ENCODE assay signal across 7 cellular contexts in the genomic region with DNA sequence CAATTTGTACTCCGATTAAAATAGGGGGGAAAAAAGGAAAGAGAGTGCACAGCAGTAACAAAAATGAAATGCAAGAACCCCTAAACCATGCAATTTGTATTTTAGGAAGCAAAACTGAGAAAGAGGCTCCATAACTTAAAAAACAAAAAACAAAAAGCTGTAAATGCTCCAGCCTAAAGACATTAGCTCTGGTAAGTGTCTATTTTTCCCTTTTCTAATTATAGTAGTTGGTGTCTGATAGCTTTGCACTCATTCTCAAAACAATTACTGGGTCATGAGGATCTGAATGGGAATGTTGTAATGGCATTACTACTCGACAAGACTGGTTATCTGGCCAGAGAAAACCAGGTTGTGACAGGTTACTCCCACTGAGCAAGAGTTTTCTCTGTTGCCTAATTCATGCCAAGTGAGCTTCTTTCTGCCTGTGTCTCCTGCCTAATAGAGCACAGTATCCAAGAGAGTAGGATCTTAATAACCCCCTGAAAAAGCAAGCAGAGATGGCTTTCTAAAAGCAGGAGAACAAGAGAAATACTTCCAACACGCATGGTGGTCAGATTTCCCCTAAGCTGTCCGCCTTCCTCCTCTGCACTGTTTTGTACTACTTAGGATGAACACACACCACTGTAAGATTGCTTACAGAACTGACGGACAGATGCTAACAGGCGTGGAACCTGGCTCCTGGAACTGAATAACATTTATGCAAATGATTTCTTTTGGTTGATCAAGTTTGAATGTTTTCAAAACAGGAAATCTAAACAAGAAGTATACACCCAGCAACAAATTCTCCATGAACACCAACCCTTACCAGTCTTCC.
DNase-seq lines count a peak whose midpoint lies in the region; ATAC-seq and TF ChIP-seq lines count a peak whose summit lies in the region.

No MANE protein-coding gene starts in this region.

- POLR2A ChIA-PET in activated CD8-positive, alpha-beta T cell treated with anti-CD3 and anti-CD28 coated beads, Interleukin-2, amount 10 ng/mL, durations not matched to agents 7 days and 5 days (lab: Charles Lee): interaction anchor here (0.8 to 2.6 kb wide), 6 partner anchors 9 to 133 kb away, joined by 3 to 13 read pairs (median 4); no protein-coding TSS in a partner anchor

- no peak for DNase-seq in activated CD8-positive, alpha-beta T cell treated with anti-CD3 and anti-CD28 coated beads, Interleukin-2, amount 10 ng/mL, durations not matched to agents 7 days and 5 days
- DNase-seq in cardiac muscle cell (ENCODE audit: low read depth in 1 of 2, low spot score in 1 of 2): peak; percentile 64 to 86
- DNase-seq in HAP-1 (ENCODE audit: low spot score in 2 of 2): no peak

- H3K4me3 Mint-ChIP-seq in activated CD8-positive, alpha-beta T cell treated with anti-CD3 and anti-CD28 coated beads, Interleukin-2, amount 10 ng/mL, durations not matched to agents 7 days and 5 days: peak overlapping the region; percentile 63

- H3K4me3 ChIP-seq in HUES64 (ENCODE audit: low read length) (no peak overlapping the region), cardiac muscle cell (peak overlapping the region; percentile 5), skeletal muscle satellite cell (ENCODE audit: low read length) (peak overlapping the region; percentile 27), HAP-1 (no peak overlapping the region)

- no peaks in the 10 kb centered on the region for H3K9me3 ChIP-seq in HUES64 (ENCODE audit: insufficient read depth, low read depth, low read length)
- no peaks in the 10 kb centered on the region for H3K9me3 ChIP-seq in cardiac muscle cell (ENCODE audit: low read depth)
- H3K9me3 ChIP-seq in skeletal muscle satellite cell (replicated peaks; ENCODE audit: low read length): no peaks in the 10 kb centered on the region
- H3K9me3 ChIP-seq in HAP-1: no peaks in the 10 kb centered on the region

- TF ChIP-seq CTCF in cardiac muscle cell (IDR thresholded peaks at IDR 0.05; ENCODE audit: low read depth, low read length): no peak

- CTCF ChIA-PET in activated CD8-positive, alpha-beta T cell treated with anti-CD3 and anti-CD28 coated beads, Interleukin-2, amount 10 ng/mL, durations not matched to agents 7 days and 5 days (lab: Charles Lee): interaction anchor here (1.0 to 6.4 kb wide), 26 partner anchors 8 to 305 kb away, joined by 3 to 62 read pairs (median 5); partner anchors contain the start of genes ARMC12 and DEF6

- H3K27me3 ChIP-seq in HUES64 (ENCODE audit: insufficient read depth, low read length): no peaks in the 10 kb centered on the region
- H3K27me3 ChIP-seq in cardiac muscle cell: no peaks in the 10 kb centered on the region
- no peaks in the 10 kb centered on the region for H3K27me3 ChIP-seq in skeletal muscle satellite cell (ENCODE audit: control insufficient read depth, insufficient read depth, low read length)
- H3K27me3 ChIP-seq in HAP-1 (ENCODE audit: low read depth): no peaks in the 10 kb centered on the region

- H3K36me3 Mint-ChIP-seq in activated CD8-positive, alpha-beta T cell treated with anti-CD3 and anti-CD28 coated beads, Interleukin-2, amount 10 ng/mL, durations not matched to agents 7 days and 5 days (ENCODE audit: low read depth): peaks cover 27% of the 10 kb centered on the region

- H3K9me3 Mint-ChIP-seq in activated CD8-positive, alpha-beta T cell treated with anti-CD3 and anti-CD28 coated beads, Interleukin-2, amount 10 ng/mL, durations not matched to agents 7 days and 5 days (ENCODE audit: insufficient read depth): no peaks in the 10 kb centered on the region

- no peaks in the 10 kb centered on the region for H3K27me3 Mint-ChIP-seq in activated CD8-positive, alpha-beta T cell treated with anti-CD3 and anti-CD28 coated beads, Interleukin-2, amount 10 ng/mL, durations not matched to agents 7 days and 5 days (ENCODE audit: low read depth)

- ATAC-seq in activated CD8-positive, alpha-beta T cell treated with anti-CD3 and anti-CD28 coated beads, Interleukin-2, amount 10 ng/mL, durations not matched to agents 7 days and 5 days: no peak
- no peak for ATAC-seq in GM18870 (IDR thresholded peaks at IDR 0.05; ENCODE audit: unreplicated experiment)
- ATAC-seq in HG03442 (IDR thresholded peaks at IDR 0.05; ENCODE audit: unreplicated experiment): no peak

- H3K4me1 ChIP-seq in HUES64 (ENCODE audit: insufficient read depth, low read length) (peaks cover 25% of the 10 kb centered on the region), cardiac muscle cell (ENCODE audit: low read depth) (peaks cover 43% of the 10 kb centered on the region), skeletal muscle satellite cell (ENCODE audit: control insufficient read depth, insufficient read depth, low read length) (peaks cover 80% of the 10 kb centered on the region), HAP-1 (peaks cover 19% of the 10 kb centered on the region)

- no peak overlapping the region for H3K9ac ChIP-seq in HUES64 (ENCODE audit: low read depth, low read length)
- peak overlapping the region; percentile 84 for H3K9ac ChIP-seq in skeletal muscle satellite cell (ENCODE audit: low read depth, low read length)

- 79% methylated on average over 6 of the region's 6 CpGs for WGBS in HUES64

- H3K4me2 ChIP-seq in skeletal muscle satellite cell (ENCODE audit: low read length): peak overlapping the region; percentile 76

- H3K36me3 ChIP-seq in HUES64 (ENCODE audit: insufficient read depth, low read length): no peaks in the 10 kb centered on the region
- no peaks in the 10 kb centered on the region for H3K36me3 ChIP-seq in cardiac muscle cell
- peaks cover 24% of the 10 kb centered on the region for H3K36me3 ChIP-seq in skeletal muscle satellite cell (ENCODE audit: insufficient read depth, low read length)
- 0 out of 2 replicates have a peak, but pooled peaks cover 4% of the 10 kb centered on the region for H3K36me3 ChIP-seq in HAP-1 (replicated peaks)

- H3K27ac ChIP-seq in HUES64 (ENCODE audit: low read depth, low read length) (peak overlapping the region; percentile 9; the same call in 1 of the 2 replicates), cardiac muscle cell (peak overlapping the region; percentile 95)

- H3K27ac Mint-ChIP-seq in activated CD8-positive, alpha-beta T cell treated with anti-CD3 and anti-CD28 coated beads, Interleukin-2, amount 10 ng/mL, durations not matched to agents 7 days and 5 days: peak overlapping the region; percentile 86

- peaks cover 61% of the 10 kb centered on the region for H3K4me1 Mint-ChIP-seq in activated CD8-positive, alpha-beta T cell treated with anti-CD3 and anti-CD28 coated beads, Interleukin-2, amount 10 ng/mL, durations not matched to agents 7 days and 5 days (ENCODE audit: low read depth)

- in situ Hi-C loops in HAP-1 (cut with MboI; ENCODE audit: low sequenced_read_pairs): no loop called here

Comparison
In these comparisons a context has a peak if more than half of its experiments do, and no peak if none do; other contexts are left out.
1. H3K4me3 ChIP-seq: peak in cardiac muscle cell (single experiment) and skeletal muscle satellite cell (single experiment); none in HUES64 (single experiment) and HAP-1 (single experiment).
2. DNase-seq: peak in cardiac muscle cell (2 of 2); none in activated CD8-positive, alpha-beta T cell treated with anti-CD3 and anti-CD28 coated beads, Interleukin-2, amount 10 ng/mL, durations not matched to agents 7 days and 5 days (single experiment) and HAP-1 (0 of 2).